ENCODE assay signal across 10 cellular contexts in the genomic region with DNA sequence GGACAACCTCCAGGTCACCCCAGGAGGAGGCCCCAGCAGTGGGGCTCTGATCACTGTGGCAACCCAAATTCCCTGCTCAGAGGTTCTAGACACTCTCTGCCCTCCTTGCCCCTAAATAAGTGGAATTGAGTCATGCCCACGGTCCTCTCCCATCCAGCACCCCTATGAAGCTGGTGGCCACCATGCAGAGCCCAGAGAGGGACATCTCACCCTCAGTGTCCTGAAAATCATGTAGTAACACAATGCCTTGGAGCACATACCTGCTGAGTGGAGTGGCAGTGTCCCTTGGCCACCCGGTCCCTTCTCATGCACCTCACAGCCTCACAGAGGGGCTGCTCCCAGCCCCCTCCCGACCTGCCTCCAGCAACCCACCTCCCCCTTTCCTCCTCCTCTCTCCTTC.
DNase-seq lines count a peak whose midpoint lies in the region; ATAC-seq and TF ChIP-seq lines count a peak whose summit lies in the region.
"Had no signal": no experiment of that assay in that cellular context is flagged by ENCODE, and none has a peak within 500 bp of the region (broad histone marks: within the 10 kb centered on the region; RNA-seq: fewer than 3 reads in every experiment).

No MANE protein-coding gene starts in this region.

- H3K27me3 Mint-ChIP-seq in activated naive CD8-positive, alpha-beta T cell treated with anti-CD3 and anti-CD28 coated beads for 36 hours = no peaks in the 10 kb centered on the region

- H3K27ac ChIP-seq in lower lobe of right lung (peak overlapping the region; percentile 90), temporal lobe (ENCODE audit: low read depth, low read length) (peak overlapping the region; percentile 69)
- H3K27ac ChIP-seq: A549 had no signal

- intact Hi-C loops in lower lobe of right lung (cut with DNase I) = no loop called here

- TF ChIP-seq CTCF in lower lobe of right lung (IDR thresholded peaks at IDR 0.05) = no peak

- H3K27me3 ChIP-seq in lower lobe of right lung (ENCODE audit: low read depth) = no peaks in the 10 kb centered on the region

- H3K36me3 ChIP-seq in lower lobe of right lung = no peaks in the 10 kb centered on the region

- H3K4me3 ChIP-seq in lower lobe of right lung = no peak overlapping the region
- H3K4me3 ChIP-seq: A549 had no signal

- peaks cover 60% of the 10 kb centered on the region for H3K4me1 ChIP-seq in lower lobe of right lung
- H3K4me1 ChIP-seq: A549 had no signal

- H3K36me3 Mint-ChIP-seq in activated naive CD8-positive, alpha-beta T cell treated with anti-CD3 and anti-CD28 coated beads for 36 hours = no peaks in the 10 kb centered on the region

- no peaks in the 10 kb centered on the region for H3K9me3 ChIP-seq in lower lobe of right lung
- H3K9me3 ChIP-seq: A549 had no signal

- peak; percentile 60 for DNase-seq in activated CD8-positive, alpha-beta memory T cell treated with anti-CD3 and anti-CD28 coated beads for 24 hours
- no peak for DNase-seq in activated CD8-positive, alpha-beta memory T cell treated with anti-CD3 and anti-CD28 coated beads, Interleukin-2, amount 50 U/mL, for 4 hours
- DNase-seq in activated naive CD8-positive, alpha-beta T cell treated with anti-CD3 and anti-CD28 coated beads for 36 hours = no peak
- DNase-seq in lower lobe of right lung (no peak), H4 (ENCODE audit: low spot score) (no peak), NCI-H82 treated with DMSO at 0.1 percent for 48 hours (lab: John Stamatoyannopoulos, UW; ENCODE audit: unreplicated experiment) (no peak)
- DNase-seq: activated CD4-positive, CD25-positive, alpha-beta regulatory T cell had no signal

- no peak for ATAC-seq in lower lobe of right lung
- ATAC-seq in HG02973 (IDR thresholded peaks at IDR 0.05; ENCODE audit: unreplicated experiment) = no peak
- ATAC-seq: A549 had no signal

- H3K9me3 Mint-ChIP-seq in activated naive CD8-positive, alpha-beta T cell treated with anti-CD3 and anti-CD28 coated beads for 36 hours = no peaks in the 10 kb centered on the region

- no peak overlapping the region for H3K27ac Mint-ChIP-seq in activated naive CD8-positive, alpha-beta T cell treated with anti-CD3 and anti-CD28 coated beads for 36 hours

- peaks cover 43% of the 10 kb centered on the region for H3K4me1 Mint-ChIP-seq in activated naive CD8-positive, alpha-beta T cell treated with anti-CD3 and anti-CD28 coated beads for 36 hours

- peak overlapping the region; percentile 38 for H3K4me3 Mint-ChIP-seq in activated naive CD8-positive, alpha-beta T cell treated with anti-CD3 and anti-CD28 coated beads for 36 hours
